In the genomic region with DNA sequence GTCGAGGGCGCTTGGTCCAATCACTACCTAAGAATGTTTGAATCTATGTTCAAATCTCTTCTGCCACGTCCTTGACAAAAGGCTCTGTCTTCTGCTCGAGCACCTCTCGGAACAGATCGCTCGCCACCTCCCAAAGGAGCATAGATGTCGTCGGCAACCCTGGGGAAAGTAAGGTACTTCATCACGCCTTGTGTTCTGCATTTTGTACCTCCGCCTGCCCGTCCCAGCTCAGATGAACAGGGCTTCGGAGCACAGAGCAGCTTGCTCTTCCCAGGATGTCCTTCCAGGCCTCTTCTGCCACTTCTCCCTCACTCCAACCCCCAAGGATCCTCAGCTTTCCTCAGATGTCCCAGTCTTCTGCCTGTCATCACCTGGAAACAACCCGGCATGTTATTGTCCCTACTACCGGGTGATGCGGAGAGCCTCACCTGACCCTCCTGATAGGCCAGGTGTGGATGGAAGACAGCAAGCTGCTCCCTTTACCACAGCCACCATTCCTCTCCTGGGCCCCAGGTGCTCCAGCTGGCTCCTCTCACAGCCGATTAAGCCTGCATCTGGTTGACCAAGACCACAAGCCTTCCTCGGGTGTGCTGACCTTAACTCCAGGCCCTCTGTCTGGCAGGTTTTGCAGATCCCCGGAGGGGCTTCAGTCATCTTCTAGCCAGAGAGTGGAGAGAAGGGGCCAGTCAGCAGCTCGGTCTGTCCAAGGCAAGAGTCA, we compare ENCODE assay signal across 20 cellular contexts.
DNase-seq lines count a peak whose midpoint lies in the region; ATAC-seq, FAIRE-seq and TF ChIP-seq lines count a peak whose summit lies in the region.
"Had no signal": no experiment of that assay in that cellular context is flagged by ENCODE, and none has a peak within 500 bp of the region (broad histone marks: within the 10 kb centered on the region; RNA-seq: fewer than 3 reads in every experiment).

No MANE protein-coding gene starts in this region.

- no peaks in the 10 kb centered on the region for H3K23me2 ChIP-seq in H1 (ENCODE audit: low read depth, low read length)

- no peak overlapping the region for H3K56ac ChIP-seq in H1 (replicated peaks; ENCODE audit: insufficient read length, low read depth, low read length)

- no peak overlapping the region for H3K4me3 Mint-ChIP-seq in neural crest cell
- H3K4me3 Mint-ChIP-seq: CD4-positive, CD25-positive, alpha-beta regulatory T cell; CD8-positive, alpha-beta memory T cell; H9 had no signal

- 88% methylated on average over 20 of the region's 20 CpGs; no CpG with 5 or more reads in 1 of the 2 experiments for WGBS in H1 (ENCODE audit: extremely low coverage in 1 of 2, insufficient coverage in 1 of 2, insufficient read length in 1 of 2, insufficient replicate concordance in 2 of 2, low coverage in 1 of 2, low lambda C conversion rate in 2 of 2, missing lambda C conversion rate in 1 of 2), 2 experiments
- 84 to 95% methylated on average over 20 of the region's 20 CpGs for WGBS in sigmoid colon, 2 donors

- H4K20me1 ChIP-seq in H1 (replicated peaks in 1 of 2; ENCODE audit: control insufficient read depth in 1 of 2, insufficient read depth in 2 of 2, low read length in 2 of 2): no peaks in the 10 kb centered on the region

- 0 out of 2 replicates have a peak overlapping the region, but pooled peaks have one; percentile 48 for H2BK20ac ChIP-seq in H1 (ENCODE audit: low read length)

- TF ChIP-seq RAD21 in H1 (IDR thresholded peaks at IDR 0.05 in 1 of 2, conservative IDR thresholded peaks at IDR 0.05 in 1 of 2; ENCODE audit: low read depth in 2 of 2, low read length in 2 of 2): no peak

- no peak overlapping the region for H3K9ac ChIP-seq in H1 (replicated peaks in 1 of 4; ENCODE audit: extremely low read depth in 1 of 4, low read depth in 3 of 4, low read length in 3 of 4)

- no peak overlapping the region for H3K4me2 ChIP-seq in H1 (ENCODE audit: insufficient read depth in 1 of 2, low read depth in 2 of 2, low read length in 2 of 2)

- H3K36me3 ChIP-seq in H1 (ENCODE audit: control insufficient read depth in 2 of 4, insufficient read depth in 4 of 4, low read length in 3 of 4): no peaks in the 10 kb centered on the region
- no peaks in the 10 kb centered on the region for H3K36me3 ChIP-seq in sigmoid colon
- H3K36me3 ChIP-seq: BE2C had no signal

- no peak for TF ChIP-seq EP300 in H1 (IDR thresholded peaks at IDR 0.05; ENCODE audit: borderline replicate concordance in 1 of 2, low read depth in 2 of 2, low read length in 2 of 2)
- no peak for TF ChIP-seq EP300 in sigmoid colon (IDR thresholded peaks at IDR 0.05)

- no peak for ATAC-seq in HG02938 (IDR thresholded peaks at IDR 0.05; ENCODE audit: unreplicated experiment)
- ATAC-seq: GM12878, HepG2 had no signal

- H3K23ac ChIP-seq in H1 (ENCODE audit: insufficient read length): no peak overlapping the region

- TF ChIP-seq CTCF in H1 (IDR thresholded peaks at IDR 0.05; ENCODE audit: control extremely low read depth in 1 of 3, insufficient read depth in 1 of 3, low read depth in 1 of 3, low read length in 3 of 3) (no peak), neural crest cell (conservative IDR thresholded peaks at IDR 0.05) (no peak), sigmoid colon (IDR thresholded peaks at IDR 0.05) (no peak)

- peaks cover 0 to 3% (median under 1%) of the 10 kb centered on the region in 4 experiments; a peak in 2 of 7 replicates for H3K4me1 ChIP-seq in H1 (replicated peaks in 1 of 4; ENCODE audit: control insufficient read depth in 3 of 4, insufficient read depth in 4 of 4, low read length in 3 of 4)
- H3K4me1 ChIP-seq in sigmoid colon: peaks cover 0 to 7% (median 2%) of the 10 kb centered on the region in 4 donors

- H2BK120ac ChIP-seq in H1 (replicated peaks; ENCODE audit: low read depth, low read length): no peak overlapping the region

- H3K4ac ChIP-seq in H1 (replicated peaks; ENCODE audit: insufficient read length, low read depth, low read length): no peak overlapping the region

- H3K27ac ChIP-seq in H1 (ENCODE audit: low read depth, low read length) (no peak overlapping the region), sigmoid colon (no peak overlapping the region)

- no peak for DNase-seq in H1 (ENCODE audit: low read depth in 1 of 2, low spot score in 2 of 2)
- DNase-seq in neural crest cell (ENCODE audit: low read depth, low spot score): no peak
- peak; percentile 43 for DNase-seq in sigmoid colon
- DNase-seq in NCI-H2029 treated with DMSO at 0.1 percent for 48 hours (lab: John Stamatoyannopoulos, UW): no peak
- DNase-seq in amniotic stem cell (lab: John Stamatoyannopoulos, UW): no peak
- DNase-seq: ACHN; BE2C; CD4-positive, CD25-positive, alpha-beta regulatory T cell; CD8-positive, alpha-beta memory T cell; COR-L47; DMS 273 treated with DMSO at 0.1 percent for 48 hours; DMS53; DND-41; EL; GOT3; H9 had no signal

- TF ChIP-seq POLR2A in H1 (IDR thresholded peaks at IDR 0.05; ENCODE audit: control extremely low read depth in 1 of 2, low read depth in 2 of 2, low read length in 2 of 2) (no peak), sigmoid colon (IDR thresholded peaks at IDR 0.05) (no peak)

- H3K27ac Mint-ChIP-seq in neural crest cell (ENCODE audit: unreplicated experiment): peak overlapping the region; percentile 2
- H3K27ac Mint-ChIP-seq: CD4-positive, CD25-positive, alpha-beta regulatory T cell; CD8-positive, alpha-beta memory T cell; H9 had no signal

- POLR2A ChIA-PET in H1 (lab: Charles Lee; ENCODE audit: partially characterized antibody): interaction anchor here (0.8 to 1.4 kb wide), 3 partner anchors 9 to 284 kb away, joined by 3 read pairs; partner anchors contain the start of gene LSG1

- H3K36me3 Mint-ChIP-seq in neural crest cell (ENCODE audit: low read depth): no peaks in the 10 kb centered on the region
- H3K36me3 Mint-ChIP-seq: CD4-positive, CD25-positive, alpha-beta regulatory T cell; CD8-positive, alpha-beta memory T cell had no signal

- intact Hi-C loops in sigmoid colon (cut with DNase I): loop anchor here (10.0 kb wide), 1 partner anchor 261 kb away; no protein-coding TSS in a partner anchor

- H3K27me3 ChIP-seq in H1 (replicated peaks in 1 of 4; ENCODE audit: control insufficient read depth in 3 of 4, extremely low read depth in 1 of 4, insufficient read depth in 3 of 4, low read length in 3 of 4) (no peaks in the 10 kb centered on the region; a peak in 1 of 7 replicates), sigmoid colon (no peaks in the 10 kb centered on the region)
- H3K27me3 ChIP-seq: BE2C had no signal

- H4K8ac ChIP-seq in H1 (ENCODE audit: extremely low read depth, insufficient read depth, low read length): no peak overlapping the region

- FAIRE-seq in H1 (lab: Jason Lieb, UNC): no peak
- FAIRE-seq: A204.1, GM12878, HepG2 had no signal

- no peaks in the 10 kb centered on the region for H3K9me3 Mint-ChIP-seq in neural crest cell
- H3K9me3 Mint-ChIP-seq: CD4-positive, CD25-positive, alpha-beta regulatory T cell; H9 had no signal

- no peak overlapping the region for H3K14ac ChIP-seq in H1 (ENCODE audit: insufficient read length)

- H3K4me1 Mint-ChIP-seq in neural crest cell: peaks cover 3% of the 10 kb centered on the region
- H3K4me1 Mint-ChIP-seq: CD8-positive, alpha-beta memory T cell had no signal

- H2AFZ ChIP-seq in H1 (ENCODE audit: low read length): no peak overlapping the region; the same call in 1 of the 2 replicates

- no peak overlapping the region for H3K18ac ChIP-seq in H1 (ENCODE audit: extremely low read depth, low read length)

- no peak overlapping the region for H2BK15ac ChIP-seq in H1 (ENCODE audit: low read length)

- no peak overlapping the region for H2BK12ac ChIP-seq in H1 (ENCODE audit: low read depth, low read length)

- H3K79me1 ChIP-seq in H1 (ENCODE audit: low read depth, low read length): no peaks in the 10 kb centered on the region

- no peak overlapping the region for H4K91ac ChIP-seq in H1 (replicated peaks; ENCODE audit: insufficient read length, low read length)

- H3K27me3 Mint-ChIP-seq in neural crest cell (ENCODE audit: low read depth): no peaks in the 10 kb centered on the region

- H3K9me3 ChIP-seq in H1 (ENCODE audit: insufficient read depth in 2 of 2, low read depth in 1 of 2, low read length in 1 of 2) (no peaks in the 10 kb centered on the region), sigmoid colon (no peaks in the 10 kb centered on the region)
- H3K9me3 ChIP-seq: BE2C had no signal

- CTCF ChIA-PET in H1 (lab: Charles Lee; ENCODE audit: partially characterized antibody): interaction anchor here (0.6 to 1.6 kb wide), 11 partner anchors 9 to 273 kb away, joined by 3 to 8 read pairs (median 3); no protein-coding TSS in a partner anchor

- no peak overlapping the region for H2BK5ac ChIP-seq in H1 (ENCODE audit: low read depth, low read length)

- no peak overlapping the region for H3K4me3 ChIP-seq in H1 (ENCODE audit: extremely low read depth in 1 of 4, insufficient read depth in 2 of 4, low read depth in 3 of 4, low read length in 4 of 4)
- H3K4me3 ChIP-seq in sigmoid colon: no peak overlapping the region
- H3K4me3 ChIP-seq: GM12878 had no signal

- no peaks in the 10 kb centered on the region for H3K79me2 ChIP-seq in H1 (ENCODE audit: control insufficient read depth in 1 of 2, insufficient read depth in 2 of 2, low read length in 2 of 2)

- no peak overlapping the region for H4K5ac ChIP-seq in H1 (ENCODE audit: insufficient read length, low read depth, low read length)

- H2AK5ac ChIP-seq in H1 (ENCODE audit: low read depth, low read length): no peak overlapping the region

TF ChIP-seq in H1, 55 proteins besides CTCF, POLR2A, EP300 and RAD21:
- TF ChIP-seq TAF1 (IDR thresholded peaks at IDR 0.05; ENCODE audit: low read depth, low read length) (no peak), HDAC2 (IDR thresholded peaks at IDR 0.05; ENCODE audit: borderline replicate concordance in 1 of 2, low read depth in 2 of 2, low read length in 2 of 2) (no peak)
